ENCODE assay signal across 1 cellular context in the genomic region with DNA sequence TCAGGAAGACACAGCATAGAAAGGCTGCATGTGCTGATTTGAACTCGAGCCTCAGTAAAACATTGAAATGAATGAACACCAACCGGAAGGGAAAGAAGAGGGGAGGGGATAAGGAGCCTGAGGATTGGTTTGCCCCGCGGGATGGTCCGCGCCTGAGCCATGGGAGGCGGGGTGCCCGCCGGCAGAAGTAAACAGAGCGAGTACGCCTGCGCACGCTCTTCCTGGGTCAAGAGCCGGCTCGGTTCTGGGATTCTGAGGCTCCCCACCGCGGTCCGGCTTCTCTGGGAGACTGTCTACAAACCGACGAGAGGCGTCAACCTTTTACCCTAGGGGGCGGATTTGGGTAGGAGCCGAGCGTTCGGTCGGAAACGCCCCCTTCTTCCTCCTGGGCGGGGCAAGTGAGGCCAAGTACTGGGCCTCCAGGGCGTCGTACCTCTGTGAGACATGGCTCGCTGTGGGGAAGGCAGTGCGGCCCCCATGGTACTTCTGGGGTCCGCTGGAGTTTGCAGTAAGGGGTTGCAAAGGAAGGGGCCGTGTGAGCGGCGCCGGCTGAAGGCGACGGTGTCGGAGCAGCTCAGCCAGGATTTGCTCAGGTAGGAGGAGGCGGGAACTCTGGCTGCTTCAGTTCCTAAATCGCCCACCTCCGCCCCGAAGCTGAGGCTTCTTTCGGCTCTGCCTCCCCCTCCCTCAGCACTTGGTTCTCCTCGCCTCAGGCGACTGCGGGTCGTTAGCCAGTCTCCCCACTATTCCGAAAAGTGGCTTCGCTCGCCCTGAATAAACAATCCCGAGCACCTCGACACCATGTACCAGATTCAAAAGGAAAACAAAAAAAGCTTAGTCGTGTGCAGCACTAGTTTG.
TF ChIP-seq lines count a peak whose summit lies in the region.

A gene (plus strand): TSS at position 218 of the 858 bp plus-strand sequence. CDS start 227 bp downstream, at position 445.

TF ChIP-seq in WTC11, 78 proteins besides CTCF, POLR2A, EP300 and RAD21 (continued from another document):
- TF ChIP-seq, protein P1, sequence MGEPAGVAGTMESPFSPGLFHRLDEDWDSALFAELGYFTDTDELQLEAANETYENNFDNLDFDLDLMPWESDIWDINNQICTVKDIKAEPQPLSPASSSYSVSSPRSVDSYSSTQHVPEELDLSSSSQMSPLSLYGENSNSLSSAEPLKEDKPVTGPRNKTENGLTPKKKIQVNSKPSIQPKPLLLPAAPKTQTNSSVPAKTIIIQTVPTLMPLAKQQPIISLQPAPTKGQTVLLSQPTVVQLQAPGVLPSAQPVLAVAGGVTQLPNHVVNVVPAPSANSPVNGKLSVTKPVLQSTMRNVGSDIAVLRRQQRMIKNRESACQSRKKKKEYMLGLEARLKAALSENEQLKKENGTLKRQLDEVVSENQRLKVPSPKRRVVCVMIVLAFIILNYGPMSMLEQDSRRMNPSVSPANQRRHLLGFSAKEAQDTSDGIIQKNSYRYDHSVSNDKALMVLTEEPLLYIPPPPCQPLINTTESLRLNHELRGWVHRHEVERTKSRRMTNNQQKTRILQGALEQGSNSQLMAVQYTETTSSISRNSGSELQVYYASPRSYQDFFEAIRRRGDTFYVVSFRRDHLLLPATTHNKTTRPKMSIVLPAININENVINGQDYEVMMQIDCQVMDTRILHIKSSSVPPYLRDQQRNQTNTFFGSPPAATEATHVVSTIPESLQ (CRISPR knock-in tag; IDR thresholded peaks at IDR 0.05), result no peak
- TF ChIP-seq FOXJ3 (CRISPR knock-in tag; IDR thresholded peaks at IDR 0.05; ENCODE audit: borderline replicate concordance) (no peak), TCF7 (CRISPR knock-in tag; IDR thresholded peaks at IDR 0.05; ENCODE audit: low read depth) (no peak)
- TF ChIP-seq, protein P2, sequence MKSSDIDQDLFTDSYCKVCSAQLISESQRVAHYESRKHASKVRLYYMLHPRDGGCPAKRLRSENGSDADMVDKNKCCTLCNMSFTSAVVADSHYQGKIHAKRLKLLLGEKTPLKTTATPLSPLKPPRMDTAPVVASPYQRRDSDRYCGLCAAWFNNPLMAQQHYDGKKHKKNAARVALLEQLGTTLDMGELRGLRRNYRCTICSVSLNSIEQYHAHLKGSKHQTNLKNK (CRISPR knock-in tag; IDR thresholded peaks at IDR 0.05), result no peak
